ENCODE assay signal across 17 cellular contexts in genomic region chr10:91756286-91756685, GRCh38. TPM values are rescaled to one million over a fixed set of nuclear protein-coding genes. Genes with fewer than 3 reads are reported as not detected.
A peak's percentile ranks its signal among the peaks of the same experiment; 100 is the strongest.
DNase-seq lines count a peak whose midpoint lies in the region; TF ChIP-seq lines count a peak whose summit lies in the region.
"Had no signal": no experiment of that assay in that cellular context is flagged by ENCODE, and none has a peak within 500 bp of the region (broad histone marks: within the 10 kb centered on the region; RNA-seq: fewer than 3 reads in every experiment).

No MANE protein-coding gene starts in this region.

- TF ChIP-seq POLR2A in esophagus muscularis mucosa (IDR thresholded peaks at IDR 0.05; ENCODE audit: low read depth), result no peak

- no peaks in the 10 kb centered on the region for H3K9me2 ChIP-seq in GM23248 (ENCODE audit: insufficient read depth)

- in situ Hi-C loops in GM23248 (cut with MboI), result no loop called here

- peak overlapping the region; percentile 46 for H3K4me2 ChIP-seq in GM23248 (ENCODE audit: unreplicated experiment)

- no peaks in the 10 kb centered on the region for H3K79me2 ChIP-seq in GM23248 (ENCODE audit: insufficient read depth)
- H3K79me2 ChIP-seq: parathyroid adenoma had no signal

- no peaks in the 10 kb centered on the region for H4K20me1 ChIP-seq in GM23248 (ENCODE audit: insufficient read depth)

- WGBS in GM23248 (ENCODE audit: low coverage in 1 of 2, low lambda C conversion rate in 2 of 2, missing lambda C conversion rate in 2 of 2), 2 experiments, result 9 to 12% methylated on average over 2 of the region's 2 CpGs
- 84% methylated on average over 2 of the region's 2 CpGs for WGBS in esophagus muscularis mucosa

- H3K27me3 ChIP-seq in GM23248 (replicated peaks; ENCODE audit: insufficient read depth) (no peaks in the 10 kb centered on the region; the same call in 1 of the 2 replicates), esophagus muscularis mucosa (no peaks in the 10 kb centered on the region)
- H3K27me3 ChIP-seq: breast epithelium had no signal

- H3F3A ChIP-seq in GM23248 (ENCODE audit: insufficient read depth), result peaks cover 10% of the 10 kb centered on the region; the same call in 1 of the 2 replicates

- H3K27ac ChIP-seq in GM23248 (no peak overlapping the region), esophagus muscularis mucosa (replicated peaks in 1 of 4) (no peak overlapping the region)
- H3K27ac ChIP-seq: breast epithelium, parathyroid adenoma, stomach had no signal

- TF ChIP-seq CTCF in epithelial cell of esophagus (IDR thresholded peaks at IDR 0.05; ENCODE audit: insufficient read depth, low read depth, low read length, missing control alignments), result no peak
- no peak for TF ChIP-seq CTCF in esophagus muscularis mucosa (IDR thresholded peaks at IDR 0.05)

- H3K9me3 ChIP-seq in GM23248 (ENCODE audit: low read depth) (no peaks in the 10 kb centered on the region), esophagus muscularis mucosa (no peaks in the 10 kb centered on the region)
- H3K9me3 ChIP-seq: breast epithelium, stomach had no signal

- H3K36me3 ChIP-seq in GM23248 (ENCODE audit: low read depth) (no peaks in the 10 kb centered on the region), esophagus muscularis mucosa (no peaks in the 10 kb centered on the region)
- H3K36me3 ChIP-seq: breast epithelium, stomach had no signal

- no peak overlapping the region for H2AFZ ChIP-seq in GM23248
- H2AFZ ChIP-seq: parathyroid adenoma had no signal

- no peak overlapping the region for H3K4me3 ChIP-seq in GM23248
- H3K4me3 ChIP-seq in epithelial cell of esophagus (ENCODE audit: low read length), result no peak overlapping the region
- no peak overlapping the region for H3K4me3 ChIP-seq in skeletal muscle cell (ENCODE audit: low read depth, low read length)
- no peak overlapping the region for H3K4me3 ChIP-seq in esophagus muscularis mucosa
- H3K4me3 ChIP-seq: breast epithelium, stomach had no signal

- H3K4me1 ChIP-seq in GM23248 (ENCODE audit: insufficient read depth) (peaks cover 9% of the 10 kb centered on the region), esophagus muscularis mucosa (no peaks in the 10 kb centered on the region)
- H3K4me1 ChIP-seq: breast epithelium, parathyroid adenoma, stomach had no signal

- no peak for TF ChIP-seq EP300 in esophagus muscularis mucosa (IDR thresholded peaks at IDR 0.05)

- DNase-seq in GM23248, result peak; percentile 62
- DNase-seq in NOMO-1 treated with dmso at 0.1 percent for 144 hours (lab: John Stamatoyannopoulos, UW; ENCODE audit: unreplicated experiment), result peak; percentile 6
- peak; percentile 21 for DNase-seq in epithelial cell of esophagus (ENCODE audit: low read depth)
- peak; percentile 74 for DNase-seq in skeletal muscle cell (ENCODE audit: low read depth)
- no peak for DNase-seq in DMS114 treated with DMSO at 0.1 percent for 48 hours (lab: John Stamatoyannopoulos, UW; ENCODE audit: unreplicated experiment)
- no peak for DNase-seq in esophagus muscularis mucosa (ENCODE audit: extremely low spot score)
- DNase-seq in T-helper 9 cell, result no peak
- no peak for DNase-seq in DMS153 (lab: John Stamatoyannopoulos, UW)
- DNase-seq: activated CD4-positive, CD25-positive, alpha-beta regulatory T cell treated with anti-CD3 and anti-CD28 coated beads, Interleukin-2, amount 50 U/mL, for 72 hours; activated naive CD4-positive, alpha-beta T cell; CD4-positive, alpha-beta T cell; effector memory CD4-positive, alpha-beta T cell; islet precursor cell; RPMI8226; stomach had no signal

- intact Hi-C loops in esophagus muscularis mucosa (cut with DNase I), result no loop called here

- H3K9ac ChIP-seq in GM23248, result no peak overlapping the region
- H3K9ac ChIP-seq: parathyroid adenoma had no signal

RNA-seq across cellular contexts. Expression of gene TNKS2, which starts 41.9 kb away (rescaled TPM):
- total RNA-seq in GM23248 (2014; rRNA removed; shearing (Covaris generic)), result 29.3 and 31.5 TPM in 2 replicates
- polyA plus RNA-seq in GM23248 (2016; fragmentation: Nextera tagmentation; extraction: Ambion mirVana), result 13.9 and 14.4 TPM in 2 replicates
- total RNA-seq in esophagus muscularis mucosa, result 10 to 100 TPM; 36.7 to 47.1 (median 43.2) TPM

Comparison
In these comparisons a context has a peak if more than half of its experiments do, and no peak if none do; other contexts are left out.
1. DNase-seq: peak in GM23248 (single experiment), NOMO-1 treated with dmso at 0.1 percent for 144 hours (single experiment), epithelial cell of esophagus (single experiment) and skeletal muscle cell (single experiment); none in DMS114 treated with DMSO at 0.1 percent for 48 hours (single experiment), esophagus muscularis mucosa (single experiment), T-helper 9 cell (single experiment) and DMS153 (single experiment).